Comparison of ENCODE assay signal across 8 cellular contexts in the genomic region with DNA sequence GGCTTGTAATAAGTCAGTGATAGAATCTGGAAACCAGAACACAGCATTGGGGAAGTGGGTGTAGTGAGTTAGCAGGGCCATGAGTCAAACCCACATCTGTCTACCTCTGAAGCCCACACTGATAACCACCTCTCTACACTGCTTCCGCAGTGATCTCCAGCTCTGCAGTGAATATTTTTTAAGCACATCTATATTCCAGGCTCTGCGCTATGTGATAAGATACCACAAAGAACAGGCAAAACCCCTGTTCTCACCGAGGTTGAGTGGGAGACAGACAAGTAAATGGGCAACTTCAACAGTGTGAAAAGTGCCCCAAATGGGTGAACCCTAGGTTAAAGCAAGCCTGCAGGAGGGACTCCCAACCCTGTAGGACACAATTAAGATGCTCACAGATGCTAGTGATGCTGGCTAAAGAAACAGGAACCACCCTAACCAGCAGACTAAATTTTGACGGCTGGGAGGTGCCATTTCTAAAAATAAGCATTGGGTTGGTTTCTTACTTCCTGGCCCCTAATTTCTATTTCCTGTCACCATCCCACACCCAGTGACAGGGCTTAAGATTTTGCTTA.
A peak's percentile ranks its signal among the peaks of the same experiment; 100 is the strongest.
DNase-seq lines count a peak whose midpoint lies in the region; ATAC-seq and TF ChIP-seq lines count a peak whose summit lies in the region.

No MANE protein-coding gene starts in this region.

- no peaks in the 10 kb centered on the region for H3K36me3 ChIP-seq in DND-41 (ENCODE audit: insufficient read depth, low read length)
- H3K36me3 ChIP-seq in KMS-11 (ENCODE audit: insufficient read depth): 0 out of 2 replicates have a peak, but pooled peaks cover 4% of the 10 kb centered on the region

- peak overlapping the region; percentile 31; the same call in 1 of the 2 replicates for H3K4me2 ChIP-seq in DND-41 (ENCODE audit: insufficient read depth, low read length)
- peak overlapping the region; percentile 72 for H3K4me2 ChIP-seq in KMS-11

- peaks cover 35% of the 10 kb centered on the region for H3K27me3 Mint-ChIP-seq in activated T-helper 2 cell treated with anti-CD3 and anti-CD28 coated beads, Interferon-gamma antibody, Interleukin-2, Interleukin-4, amounts not matched to agents 10 μg/mL and 5 μg/mL and 100 μg/mL, durations not matched to agents 14 hours and 24 hours and 36 hours (ENCODE audit: low read depth)

- intact Hi-C loops in activated T-helper 2 cell treated with anti-CD3 and anti-CD28 coated beads, Interferon-gamma antibody, Interleukin-2, Interleukin-4, amounts not matched to agents 10 μg/mL and 5 μg/mL and 100 μg/mL, durations not matched to agents 14 hours and 24 hours and 36 hours (cut with micrococcal nuclease): loop anchor here (1.0 to 10.0 kb wide), 7 partner anchors 16 to 293 kb away; no protein-coding TSS in a partner anchor

- TF ChIP-seq CTCF in DND-41 (IDR thresholded peaks at IDR 0.05; ENCODE audit: borderline replicate concordance, extremely low read depth, low read length, poor library complexity, severe bottlenecking): no peak
- no peak for TF ChIP-seq CTCF in KMS-11 (conservative IDR thresholded peaks at IDR 0.05; ENCODE audit: low read depth, low read length)

- H3K9me3 Mint-ChIP-seq in activated T-helper 2 cell treated with anti-CD3 and anti-CD28 coated beads, Interferon-gamma antibody, Interleukin-2, Interleukin-4, amounts not matched to agents 10 μg/mL and 5 μg/mL and 100 μg/mL, durations not matched to agents 14 hours and 24 hours and 36 hours: peaks cover 25% of the 10 kb centered on the region

- peak overlapping the region; percentile 71 for H3K27ac Mint-ChIP-seq in activated T-helper 2 cell treated with anti-CD3 and anti-CD28 coated beads, Interferon-gamma antibody, Interleukin-2, Interleukin-4, amounts not matched to agents 10 μg/mL and 5 μg/mL and 100 μg/mL, durations not matched to agents 14 hours and 24 hours and 36 hours

- H3K4me1 Mint-ChIP-seq in activated T-helper 2 cell treated with anti-CD3 and anti-CD28 coated beads, Interferon-gamma antibody, Interleukin-2, Interleukin-4, amounts not matched to agents 10 μg/mL and 5 μg/mL and 100 μg/mL, durations not matched to agents 14 hours and 24 hours and 36 hours (ENCODE audit: low read depth): peaks cover 59% of the 10 kb centered on the region

- DNase-seq in DND-41 (peak; percentile 67), mucosa of gallbladder (ENCODE audit: low spot score) (no peak), HEK293T (ENCODE audit: extremely low spot score) (no peak), NCI-H524 (lab: John Stamatoyannopoulos, UW) (no peak), NCI-H2029 treated with DMSO at 0.1 percent for 48 hours (lab: John Stamatoyannopoulos, UW) (no peak)
- peak; percentile 56 for DNase-seq in activated T-helper 2 cell treated with anti-CD3 and anti-CD28 coated beads, Interferon-gamma antibody, Interleukin-2, Interleukin-4, amounts not matched to agents 10 μg/mL and 5 μg/mL and 100 μg/mL, durations not matched to agents 14 hours and 24 hours and 36 hours (ENCODE audit: low spot score)

- peaks cover 34% of the 10 kb centered on the region for H3K4me1 ChIP-seq in DND-41 (ENCODE audit: insufficient read depth, low read length)
- peaks cover 63% of the 10 kb centered on the region for H3K4me1 ChIP-seq in KMS-11 (ENCODE audit: low read depth, poor library complexity, severe bottlenecking)

- H4K20me1 ChIP-seq in DND-41 (ENCODE audit: insufficient read depth, low read length): no peaks in the 10 kb centered on the region
- H4K20me1 ChIP-seq in KMS-11 (ENCODE audit: insufficient read depth): no peaks in the 10 kb centered on the region

- H3K4me3 Mint-ChIP-seq in activated T-helper 2 cell treated with anti-CD3 and anti-CD28 coated beads, Interferon-gamma antibody, Interleukin-2, Interleukin-4, amounts not matched to agents 10 μg/mL and 5 μg/mL and 100 μg/mL, durations not matched to agents 14 hours and 24 hours and 36 hours (ENCODE audit: low read depth): no peak overlapping the region

- H3K27ac ChIP-seq in DND-41 (ENCODE audit: low read length): no peak overlapping the region
- H3K27ac ChIP-seq in KMS-11: 0 out of 2 replicates have a peak overlapping the region, but pooled peaks have one; percentile 19

- H3K79me2 ChIP-seq in DND-41 (ENCODE audit: insufficient read depth, low read length): no peaks in the 10 kb centered on the region
- H3K79me2 ChIP-seq in KMS-11 (ENCODE audit: insufficient read depth, low read depth): no peaks in the 10 kb centered on the region

- H3K27me3 ChIP-seq in DND-41 (ENCODE audit: insufficient read depth, low read length, poor library complexity) (no peaks in the 10 kb centered on the region), KMS-11 (ENCODE audit: insufficient read depth, low read depth) (no peaks in the 10 kb centered on the region)

- H2AFZ ChIP-seq in DND-41 (ENCODE audit: low read depth, low read length) (no peak overlapping the region), KMS-11 (ENCODE audit: low read depth) (no peak overlapping the region)

- H3K36me3 Mint-ChIP-seq in activated T-helper 2 cell treated with anti-CD3 and anti-CD28 coated beads, Interferon-gamma antibody, Interleukin-2, Interleukin-4, amounts not matched to agents 10 μg/mL and 5 μg/mL and 100 μg/mL, durations not matched to agents 14 hours and 24 hours and 36 hours (ENCODE audit: low read depth): peaks cover 24% of the 10 kb centered on the region

- H3K4me3 ChIP-seq in DND-41 (ENCODE audit: low read depth in 1 of 2, low read length in 2 of 2) (no peak overlapping the region), KMS-11 (IDR thresholded peaks at IDR 0.05; ENCODE audit: insufficient read depth, low read depth, low read length) (no peak overlapping the region)

- peak; percentile 95 for ATAC-seq in DND-41 (ENCODE audit: insufficient read depth, low read depth)
- ATAC-seq in GM21515 (IDR thresholded peaks at IDR 0.05; ENCODE audit: unreplicated experiment): peak; percentile 63

- H3K9ac ChIP-seq in DND-41 (ENCODE audit: low read depth, low read length) (no peak overlapping the region), KMS-11 (no peak overlapping the region)

- POLR2A ChIA-PET in HEK293T (lab: Yijun Ruan, JAX): no interaction called here

- no peaks in the 10 kb centered on the region for H3K9me3 ChIP-seq in DND-41 (ENCODE audit: insufficient read depth, low read length, severe bottlenecking)

- CTCF ChIA-PET in HEK293T (lab: Yijun Ruan, JAX): interaction anchor here (0.6 kb wide), 1 partner anchor 102 kb away, joined by 5 read pairs; no protein-coding TSS in a partner anchor

TF ChIP-seq in HEK293T, 16 proteins besides CTCF, POLR2A, EP300 and RAD21:
- no peak for TF ChIP-seq SUZ12 (IDR thresholded peaks at IDR 0.05)
- no peak for TF ChIP-seq L3MBTL2 (conservative IDR thresholded peaks at IDR 0.05)
- no peak for TF ChIP-seq CTBP1 (IDR thresholded peaks at IDR 0.05; ENCODE audit: borderline replicate concordance)
- TF ChIP-seq ZNF384 (IDR thresholded peaks at IDR 0.05): no peak
- TF ChIP-seq FOXK2 (IDR thresholded peaks at IDR 0.05): no peak
- TF ChIP-seq ELF4 (IDR thresholded peaks at IDR 0.05): no peak
- TF ChIP-seq FOXM1 (IDR thresholded peaks at IDR 0.05; ENCODE audit: borderline replicate concordance): no peak
- no peak for TF ChIP-seq PKNOX1 (IDR thresholded peaks at IDR 0.05)
- no peak for TF ChIP-seq BHLHE40 (IDR thresholded peaks at IDR 0.05; ENCODE audit: borderline replicate concordance)
- TF ChIP-seq NFRKB (IDR thresholded peaks at IDR 0.05): no peak
- TF ChIP-seq ARNT (IDR thresholded peaks at IDR 0.05): no peak

Comparison
In these comparisons a context has a peak if more than half of its experiments do, and no peak if none do; other contexts are left out.
1. DNase-seq: peak in DND-41 (single experiment) and activated T-helper 2 cell treated with anti-CD3 and anti-CD28 coated beads, Interferon-gamma antibody, Interleukin-2, Interleukin-4, amounts not matched to agents 10 μg/mL and 5 μg/mL and 100 μg/mL, durations not matched to agents 14 hours and 24 hours and 36 hours (single experiment); none in mucosa of gallbladder (single experiment), HEK293T (single experiment), NCI-H524 (0 of 2) and NCI-H2029 treated with DMSO at 0.1 percent for 48 hours (single experiment).